ENCODE assay signal across 13 cellular contexts in the genomic region with DNA sequence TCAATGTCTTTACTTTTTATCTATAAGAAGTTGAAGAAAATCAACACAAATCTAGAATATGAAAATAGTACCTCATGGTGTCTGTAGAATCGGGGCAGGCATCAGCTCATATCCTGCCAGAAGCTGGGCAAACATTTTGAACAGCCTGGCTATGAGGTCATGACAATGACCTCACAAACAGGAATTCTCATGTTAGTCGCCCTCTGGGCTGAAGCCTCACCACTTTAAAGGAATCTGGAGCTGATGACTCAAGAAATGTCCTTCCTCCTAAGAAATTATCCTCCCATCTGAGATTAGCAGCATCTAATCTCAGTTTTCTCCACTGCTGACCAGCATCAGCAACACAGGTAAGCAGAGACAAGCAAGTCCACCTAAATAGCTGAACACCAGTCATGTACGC. TPM values are rescaled to one million over a fixed set of nuclear protein-coding genes. Genes with fewer than 3 reads are reported as not detected.
A peak's percentile ranks its signal among the peaks of the same experiment; 100 is the strongest.
DNase-seq lines count a peak whose midpoint lies in the region; ATAC-seq, FAIRE-seq and TF ChIP-seq lines count a peak whose summit lies in the region.
"Had no signal": no experiment of that assay in that cellular context is flagged by ENCODE, and none has a peak within 500 bp of the region (broad histone marks: within the 10 kb centered on the region; RNA-seq: fewer than 3 reads in every experiment).

No MANE protein-coding gene starts in this region.

- POLR2A ChIA-PET in MCF 10A (lab: Yijun Ruan, JAX): interaction anchor here (1.0 kb wide), 1 partner anchor 78 kb away, joined by 4 read pairs; no protein-coding TSS in a partner anchor

- H3K4me3 Mint-ChIP-seq in MCF 10A (ENCODE audit: unreplicated experiment): no peak overlapping the region
- H3K4me3 Mint-ChIP-seq: stimulated activated naive CD8-positive, alpha-beta T cell treated with anti-CD3 and anti-CD28 coated beads, Interleukin-15, Interleukin-2, amounts not matched to agents 100 ng/mL and 50 ng/mL, for 24 hours had no signal

- peaks cover 34% of the 10 kb centered on the region for H3K36me3 Mint-ChIP-seq in MCF 10A (ENCODE audit: insufficient read depth, unreplicated experiment)

- H3K9me3 Mint-ChIP-seq in MCF 10A (ENCODE audit: unreplicated experiment): no peaks in the 10 kb centered on the region
- H3K9me3 Mint-ChIP-seq: stimulated activated naive CD8-positive, alpha-beta T cell treated with anti-CD3 and anti-CD28 coated beads, Interleukin-15, Interleukin-2, amounts not matched to agents 100 ng/mL and 50 ng/mL, for 24 hours had no signal

- H3K4me3 ChIP-seq in breast epithelium (no peak overlapping the region), right lobe of liver (peak overlapping the region in 1 of 3 donors; percentile 35)

- H3K36me3 ChIP-seq in breast epithelium: no peaks in the 10 kb centered on the region
- H3K36me3 ChIP-seq in right lobe of liver: no peaks in the 10 kb centered on the region

- WGBS in right lobe of liver (ENCODE audit: insufficient coverage, low coverage, low lambda C conversion rate, missing lambda C conversion rate): 42% methylated on average over 3 of the region's 3 CpGs

- BruUV-seq in MCF 10A (replicated peaks; lab: Mats Ljungman, UMichigan): no TSS peak

- DNase-seq in MCF 10A (ENCODE audit: unreplicated experiment) (peak; percentile 18), breast epithelium (ENCODE audit: low spot score in 2 of 2) (no peak), astrocyte of the hippocampus (ENCODE audit: low read depth, low spot score) (peak; percentile 80), right lobe of liver (no peak), urothelium cell line (ENCODE audit: low spot score) (peak; percentile 14), NCI-H1417 (lab: John Stamatoyannopoulos, UW) (no peak)
- DNase-seq: occipital lobe, OCI-M1 had no signal

- FAIRE-seq in urothelium cell line (lab: Jason Lieb, UNC): no peak

- no peak overlapping the region for H3K27ac ChIP-seq in breast epithelium
- H3K27ac ChIP-seq in right lobe of liver: peak overlapping the region; percentile 20 to 78 (median 44)
- H3K27ac ChIP-seq: C4-2B had no signal

- CTCF ChIA-PET in MCF 10A (lab: Yijun Ruan, JAX): interaction anchor here (0.6 kb wide), 1 partner anchor 153 kb away, joined by 3 read pairs; no protein-coding TSS in a partner anchor

- H3K4me1 ChIP-seq in breast epithelium (peaks cover 0 to 11% of the 10 kb centered on the region in 2 donors), right lobe of liver (peaks cover 0 to 30% (median 5%) of the 10 kb centered on the region in 4 donors)

- peak in 2 of 4 donors; percentile 7 to 15 for ATAC-seq in right lobe of liver
- ATAC-seq in GM18861 (IDR thresholded peaks at IDR 0.05; ENCODE audit: unreplicated experiment): no peak
- no peak for ATAC-seq in GM21515 (IDR thresholded peaks at IDR 0.05; ENCODE audit: unreplicated experiment)
- ATAC-seq: esophagus mucosa had no signal

- no peaks in the 10 kb centered on the region for H3K27me3 Mint-ChIP-seq in MCF 10A (ENCODE audit: insufficient read depth, unreplicated experiment)
- H3K27me3 Mint-ChIP-seq: stimulated activated naive CD8-positive, alpha-beta T cell treated with anti-CD3 and anti-CD28 coated beads, Interleukin-15, Interleukin-2, amounts not matched to agents 100 ng/mL and 50 ng/mL, for 24 hours had no signal

- no peaks in the 10 kb centered on the region for H3K27me3 ChIP-seq in breast epithelium
- H3K27me3 ChIP-seq in right lobe of liver: no peaks in the 10 kb centered on the region

- no peak for TF ChIP-seq POLR2A in breast epithelium (IDR thresholded peaks at IDR 0.05)
- no peak for TF ChIP-seq POLR2A in right lobe of liver (IDR thresholded peaks at IDR 0.05)

- H3K4me1 Mint-ChIP-seq in MCF 10A (ENCODE audit: insufficient read depth, unreplicated experiment): peaks cover 14% of the 10 kb centered on the region

- H3K9me3 ChIP-seq in breast epithelium (no peaks in the 10 kb centered on the region), right lobe of liver (no peaks in the 10 kb centered on the region)

- intact Hi-C loops in MCF 10A (cut with micrococcal nuclease) (no loop called here), breast epithelium (cut with DNase I; ENCODE audit: low total_unique reads) (loop anchor here (10.0 kb wide), 1 partner anchor 99 kb away; no protein-coding TSS in a partner anchor), right lobe of liver (cut with DNase I) (no loop called here)

- no peak overlapping the region for H3K27ac Mint-ChIP-seq in MCF 10A (ENCODE audit: low read depth, unreplicated experiment)
- H3K27ac Mint-ChIP-seq: stimulated activated naive CD8-positive, alpha-beta T cell treated with anti-CD3 and anti-CD28 coated beads, Interleukin-15, Interleukin-2, amounts not matched to agents 100 ng/mL and 50 ng/mL, for 24 hours had no signal

- TF ChIP-seq CTCF in MCF 10A (IDR thresholded peaks at IDR 0.05; ENCODE audit: unreplicated experiment): no peak
- TF ChIP-seq CTCF in breast epithelium (IDR thresholded peaks at IDR 0.05): no peak
- TF ChIP-seq CTCF in right lobe of liver (IDR thresholded peaks at IDR 0.05): no peak

RNA-seq across cellular contexts. Expression of gene CLIP1, which starts 27.1 kb away (rescaled TPM):
- 92.6 and 115 TPM in 2 replicates for total RNA-seq in MCF 10A (2022)
- total RNA-seq in breast epithelium: 100 to 1,000 TPM in 2 of 3 donors, 10 to 100 TPM in 1; 86.9 to 126 (median 108) TPM
- total RNA-seq in right lobe of liver: 10 to 100 TPM; 35.4 to 63.4 (median 43.1) TPM

Comparison
In these comparisons a context has a peak if more than half of its experiments do, and no peak if none do; other contexts are left out.
1. DNase-seq: peak in MCF 10A (single experiment), astrocyte of the hippocampus (single experiment) and urothelium cell line (single experiment); none in breast epithelium (0 of 2), right lobe of liver (0 of 3) and NCI-H1417 (0 of 3).
2. H3K27ac ChIP-seq: peak in right lobe of liver (3 of 3); none in breast epithelium (0 of 2).